Comparison of ENCODE assay signal across 17 cellular contexts in the genomic region with DNA sequence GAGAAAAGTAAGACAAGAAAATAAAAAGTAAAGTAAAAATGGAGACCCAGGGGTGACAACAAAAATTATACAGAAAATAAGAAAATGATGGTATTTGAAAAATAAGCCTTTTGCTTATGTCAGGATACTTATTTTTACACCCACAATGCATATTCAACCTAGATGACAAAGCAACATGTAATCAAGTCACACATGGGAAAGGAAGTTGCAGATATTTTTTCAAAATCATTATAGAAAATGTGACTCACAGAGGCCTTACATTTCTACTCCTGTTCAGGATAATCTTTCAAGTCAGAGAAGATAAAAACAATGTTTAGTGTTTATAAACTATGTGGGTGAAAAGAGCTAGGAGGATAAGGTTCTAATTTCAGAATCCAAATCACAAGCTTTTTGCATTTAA.
DNase-seq lines count a peak whose midpoint lies in the region; ATAC-seq, FAIRE-seq and TF ChIP-seq lines count a peak whose summit lies in the region.
"Had no signal": no experiment of that assay in that cellular context is flagged by ENCODE, and none has a peak within 500 bp of the region (broad histone marks: within the 10 kb centered on the region; RNA-seq: fewer than 3 reads in every experiment).

No MANE protein-coding gene starts in this region.

- peak overlapping the region; percentile 28 for H3K9ac ChIP-seq in mesenchymal stem cell (ENCODE audit: low read length)

- FAIRE-seq in RCC 7860 (lab: Jason Lieb, UNC) (peak; percentile 70), bronchial epithelial cell (lab: Jason Lieb, UNC) (no peak)

- no peak overlapping the region for H3K18ac ChIP-seq in mesenchymal stem cell (ENCODE audit: low read depth in 1 of 2, low read length in 2 of 2)

- no peak overlapping the region for H2AFZ ChIP-seq in mesenchymal stem cell (ENCODE audit: low read depth, low read length)

- H3K27me3 ChIP-seq in bronchial epithelial cell (ENCODE audit: control insufficient read depth, insufficient read depth, low read length) = no peaks in the 10 kb centered on the region
- H3K27me3 ChIP-seq in mesenchymal stem cell (ENCODE audit: control insufficient read depth in 1 of 2, insufficient read depth in 1 of 2, low read length in 2 of 2) = no peaks in the 10 kb centered on the region
- H3K27me3 ChIP-seq in heart left ventricle = no peaks in the 10 kb centered on the region
- H3K27me3 ChIP-seq: spleen, suprapubic skin had no signal

- H2BK15ac ChIP-seq in mesenchymal stem cell (ENCODE audit: low read depth, poor library complexity, severe bottlenecking) = no peak overlapping the region

- H3K9me3 ChIP-seq in mesenchymal stem cell (ENCODE audit: control insufficient read depth, low read length) (no peaks in the 10 kb centered on the region), heart left ventricle (peaks cover 0 to 10% (median 0%) of the 10 kb centered on the region in 12 donors)
- H3K9me3 ChIP-seq: prostate gland, spleen, suprapubic skin had no signal

- DNase-seq in HCEC 1CT (peak; percentile 79), RCC 7860 (ENCODE audit: low spot score) (peak; percentile 16), bronchial epithelial cell (ENCODE audit: low read depth) (peak; percentile 79), mesenchymal stem cell (peak; percentile 50), dermis blood vessel endothelial cell (no peak), DMS 273 (lab: John Stamatoyannopoulos, UW; ENCODE audit: unreplicated experiment) (no peak), heart left ventricle (no peak)
- DNase-seq: activated CD4-positive, alpha-beta T cell treated with anti-CD3 and anti-CD28 coated beads, Interleukin-2, amount 50 U/mL, for 4 hours; activated naive CD4-positive, alpha-beta T cell treated with anti-CD3 and anti-CD28 coated beads for 36 hours; erythroblast; islet precursor cell; KBM-7; NCI-H1105 treated with DMSO at 0.1 percent for 48 hours; spleen had no signal

- H3K27ac ChIP-seq in mesenchymal stem cell (ENCODE audit: low read length, poor library complexity, severe bottlenecking) (no peak overlapping the region), heart left ventricle (no peak overlapping the region)
- H3K27ac ChIP-seq: prostate gland, spleen, suprapubic skin had no signal

- H3K4me2 ChIP-seq in mesenchymal stem cell (ENCODE audit: low read length, poor library complexity, severe bottlenecking) = no peak overlapping the region

- TF ChIP-seq CTCF in bronchial epithelial cell (IDR thresholded peaks at IDR 0.05; ENCODE audit: insufficient read depth, low read length, severe bottlenecking) (no peak), heart left ventricle (IDR thresholded peaks at IDR 0.05) (no peak)

- no peak overlapping the region for H3K4ac ChIP-seq in mesenchymal stem cell (ENCODE audit: low read depth in 1 of 2, low read length in 2 of 2)

- no peak overlapping the region for H3K4me3 ChIP-seq in bronchial epithelial cell (ENCODE audit: low read depth, low read length)
- no peak overlapping the region for H3K4me3 ChIP-seq in mesenchymal stem cell (ENCODE audit: insufficient read depth in 1 of 2, low read depth in 1 of 2, low read length in 2 of 2)
- H3K4me3 ChIP-seq in heart left ventricle = no peak overlapping the region
- H3K4me3 ChIP-seq: prostate gland, spleen, suprapubic skin had no signal

- H3K36me3 ChIP-seq in bronchial epithelial cell (ENCODE audit: control insufficient read depth, insufficient read depth, low read length) (no peaks in the 10 kb centered on the region), mesenchymal stem cell (ENCODE audit: control insufficient read depth in 1 of 2, insufficient read depth in 2 of 2, low read depth in 1 of 2, low read length in 2 of 2) (no peaks in the 10 kb centered on the region), heart left ventricle (no peaks in the 10 kb centered on the region)
- H3K36me3 ChIP-seq: prostate gland, spleen, suprapubic skin had no signal

- H4K91ac ChIP-seq in mesenchymal stem cell (ENCODE audit: low read length) = no peak overlapping the region

- H2BK5ac ChIP-seq in mesenchymal stem cell (ENCODE audit: low read depth, low read length, poor library complexity, severe bottlenecking) = no peak overlapping the region

- no peak overlapping the region for H2BK12ac ChIP-seq in mesenchymal stem cell (ENCODE audit: low read length in 2 of 2)

- no peak for TF ChIP-seq POLR2A in heart left ventricle (IDR thresholded peaks at IDR 0.05)

- no peak overlapping the region for H4K8ac ChIP-seq in mesenchymal stem cell (ENCODE audit: low read length)

- H3K4me1 ChIP-seq in mesenchymal stem cell (ENCODE audit: control insufficient read depth, insufficient read depth, low read depth, low read length) (no peaks in the 10 kb centered on the region), heart left ventricle (no peaks in the 10 kb centered on the region)
- H3K4me1 ChIP-seq: prostate gland, spleen, suprapubic skin had no signal

- H2BK120ac ChIP-seq in mesenchymal stem cell (ENCODE audit: low read depth, low read length) = no peak overlapping the region

- no peak overlapping the region for H2AK5ac ChIP-seq in mesenchymal stem cell (ENCODE audit: low read length, severe bottlenecking)

- H3K23ac ChIP-seq in mesenchymal stem cell (ENCODE audit: low read length in 2 of 2) = no peak overlapping the region

- no peaks in the 10 kb centered on the region for H3K79me1 ChIP-seq in mesenchymal stem cell (replicated peaks; ENCODE audit: low read length, poor library complexity, severe bottlenecking)

- no peak overlapping the region for H3K14ac ChIP-seq in mesenchymal stem cell (ENCODE audit: low read length in 2 of 2)

- intact Hi-C loops in heart left ventricle (cut with DNase I) = no loop called here

- ATAC-seq in HG02981 (IDR thresholded peaks at IDR 0.05; ENCODE audit: unreplicated experiment) = no peak
- no peak for ATAC-seq in heart left ventricle

Comparison
In these comparisons a context has a peak if more than half of its experiments do, and no peak if none do; other contexts are left out.
1. DNase-seq: peak in HCEC 1CT (single experiment), RCC 7860 (single experiment), bronchial epithelial cell (single experiment) and mesenchymal stem cell (single experiment); none in dermis blood vessel endothelial cell (single experiment), DMS 273 (single experiment) and heart left ventricle (0 of 5).